In genomic region chr9:87179556-87180340, GRCh38 we compare ENCODE assay signal across 20 cellular contexts.
A peak's percentile ranks its signal among the peaks of the same experiment; 100 is the strongest.
DNase-seq lines count a peak whose midpoint lies in the region; FAIRE-seq and TF ChIP-seq lines count a peak whose summit lies in the region.
"Had no signal": no experiment of that assay in that cellular context is flagged by ENCODE, and none has a peak within 500 bp of the region (broad histone marks: within the 10 kb centered on the region; RNA-seq: fewer than 3 reads in every experiment).

No MANE protein-coding gene starts in this region.

- H3K4me1 ChIP-seq in hepatocyte (ENCODE audit: insufficient read depth) (no peaks in the 10 kb centered on the region), skeletal muscle tissue (ENCODE audit: control insufficient read depth in 3 of 3, insufficient read depth in 3 of 3, low read length in 3 of 3) (peaks cover 8 to 18% (median 14%) of the 10 kb centered on the region in 3 donors)
- H3K4me1 ChIP-seq: body of pancreas, right atrium auricular region, testis had no signal

- H3K4me2 ChIP-seq in hepatocyte, result no peak overlapping the region

- H3K9me2 ChIP-seq in hepatocyte (replicated peaks; ENCODE audit: insufficient read depth), result no peaks in the 10 kb centered on the region

- H3K79me2 ChIP-seq in hepatocyte, result no peaks in the 10 kb centered on the region

- no peak for TF ChIP-seq CTCF in hepatocyte (IDR thresholded peaks at IDR 0.05; ENCODE audit: poor library complexity)

- no peaks in the 10 kb centered on the region for H4K20me1 ChIP-seq in hepatocyte (ENCODE audit: insufficient read depth, poor library complexity, severe bottlenecking)

- WGBS in hepatocyte (ENCODE audit: low lambda C conversion rate, missing lambda C conversion rate), result 70% methylated on average over 7 of the region's 7 CpGs

- H3K27me3 ChIP-seq in hepatocyte (no peaks in the 10 kb centered on the region), skeletal muscle tissue (ENCODE audit: control insufficient read depth in 3 of 3, insufficient read depth in 3 of 3, low read length in 3 of 3) (no peaks in the 10 kb centered on the region), MG63 (no peaks in the 10 kb centered on the region)
- H3K27me3 ChIP-seq: body of pancreas, neutrophil, right atrium auricular region, testis had no signal

- no peak overlapping the region for H2AFZ ChIP-seq in hepatocyte

- H3K9me3 ChIP-seq in hepatocyte (ENCODE audit: low read depth), result peaks cover 4% of the 10 kb centered on the region
- no peaks in the 10 kb centered on the region for H3K9me3 ChIP-seq in skeletal muscle tissue (ENCODE audit: control insufficient read depth in 3 of 3, low read length in 3 of 3)
- H3K9me3 ChIP-seq in MG63, result peaks cover 4% of the 10 kb centered on the region; the same call in 1 of the 2 replicates
- H3K9me3 ChIP-seq: body of pancreas, neutrophil, testis had no signal

- H3K4me3 ChIP-seq in hepatocyte (no peak overlapping the region), skeletal muscle tissue (ENCODE audit: low read length in 3 of 3) (no peak overlapping the region), MG63 (no peak overlapping the region)
- H3K4me3 ChIP-seq: body of pancreas, right atrium auricular region, testis had no signal

- FAIRE-seq in HTR-8/SVneo (lab: Jason Lieb, UNC), result no peak

- H3K27ac ChIP-seq in hepatocyte, result peak overlapping the region; percentile 54
- peak overlapping the region; percentile 18 for H3K27ac ChIP-seq in skeletal muscle tissue (ENCODE audit: low read depth, low read length)
- H3K27ac ChIP-seq: body of pancreas, neutrophil, right atrium auricular region, testis, WERI-Rb-1 had no signal

- DNase-seq in HTR-8/SVneo (ENCODE audit: insufficient read length, low spot score), result peak; percentile 1
- peak; percentile 39 for DNase-seq in astrocyte of the hippocampus (ENCODE audit: low read depth, low spot score)
- no peak for DNase-seq in hepatocyte (ENCODE audit: low spot score)
- DNase-seq in iPS-NIHi11 (ENCODE audit: low spot score), result no peak
- DNase-seq in MG63, result no peak
- DNase-seq in NCI-H1105 (lab: John Stamatoyannopoulos, UW), result no peak
- DNase-seq: activated CD4-positive, alpha-beta memory T cell treated with anti-CD3 and anti-CD28 coated beads for 36 hours; activated naive CD4-positive, alpha-beta T cell treated with anti-CD3 and anti-CD28 coated beads, Interleukin-2, amount 50 U/mL, for 16 hours; body of pancreas; CD8-positive, alpha-beta T cell; DMS79; KG1; left ventricle myocardium superior; NCI-H1048; NCI-H2029; testis; WERI-Rb-1 had no signal

- H3K9ac ChIP-seq in skeletal muscle tissue (ENCODE audit: low read depth in 1 of 3, low read length in 3 of 3), result no peak overlapping the region

- H3K36me3 ChIP-seq in hepatocyte (replicated peaks; ENCODE audit: insufficient read depth, low read depth) (no peaks in the 10 kb centered on the region), skeletal muscle tissue (ENCODE audit: control insufficient read depth in 3 of 3, insufficient read depth in 3 of 3, low read length in 3 of 3) (no peaks in the 10 kb centered on the region), MG63 (no peaks in the 10 kb centered on the region)
- H3K36me3 ChIP-seq: neutrophil, right atrium auricular region, WERI-Rb-1 had no signal

Comparison
In these comparisons a context has a peak if more than half of its experiments do, and no peak if none do; other contexts are left out.
1. DNase-seq: peak in HTR-8/SVneo (single experiment) and astrocyte of the hippocampus (single experiment); none in hepatocyte (single experiment), iPS-NIHi11 (single experiment), MG63 (single experiment) and NCI-H1105 (single experiment).